1 cellular context compared by ENCODE assay signal in the genomic region with DNA sequence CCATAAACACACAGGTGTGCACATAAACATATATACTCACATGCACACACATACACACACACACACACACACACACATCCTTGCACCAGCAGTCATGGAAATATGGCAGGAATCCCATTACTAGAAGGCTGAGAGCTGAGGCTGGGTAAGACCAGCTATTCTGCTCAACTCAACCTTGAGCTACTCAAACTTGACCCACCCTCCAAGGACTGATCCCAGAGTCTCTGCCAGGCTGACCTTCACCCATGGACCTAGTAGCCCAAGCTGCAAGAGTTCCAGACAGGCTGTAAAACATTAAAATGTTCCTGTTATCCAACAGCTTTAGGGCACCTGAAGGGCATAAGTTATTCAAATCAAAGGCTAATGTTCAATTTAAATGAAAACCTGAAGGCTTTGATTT.
TF ChIP-seq lines count a peak whose summit lies in the region.

No MANE protein-coding gene starts in this region.

TF ChIP-seq in GM12878, 131 proteins besides CTCF, POLR2A, EP300 and RAD21 (continued from another document):
- TF ChIP-seq, protein P1, sequence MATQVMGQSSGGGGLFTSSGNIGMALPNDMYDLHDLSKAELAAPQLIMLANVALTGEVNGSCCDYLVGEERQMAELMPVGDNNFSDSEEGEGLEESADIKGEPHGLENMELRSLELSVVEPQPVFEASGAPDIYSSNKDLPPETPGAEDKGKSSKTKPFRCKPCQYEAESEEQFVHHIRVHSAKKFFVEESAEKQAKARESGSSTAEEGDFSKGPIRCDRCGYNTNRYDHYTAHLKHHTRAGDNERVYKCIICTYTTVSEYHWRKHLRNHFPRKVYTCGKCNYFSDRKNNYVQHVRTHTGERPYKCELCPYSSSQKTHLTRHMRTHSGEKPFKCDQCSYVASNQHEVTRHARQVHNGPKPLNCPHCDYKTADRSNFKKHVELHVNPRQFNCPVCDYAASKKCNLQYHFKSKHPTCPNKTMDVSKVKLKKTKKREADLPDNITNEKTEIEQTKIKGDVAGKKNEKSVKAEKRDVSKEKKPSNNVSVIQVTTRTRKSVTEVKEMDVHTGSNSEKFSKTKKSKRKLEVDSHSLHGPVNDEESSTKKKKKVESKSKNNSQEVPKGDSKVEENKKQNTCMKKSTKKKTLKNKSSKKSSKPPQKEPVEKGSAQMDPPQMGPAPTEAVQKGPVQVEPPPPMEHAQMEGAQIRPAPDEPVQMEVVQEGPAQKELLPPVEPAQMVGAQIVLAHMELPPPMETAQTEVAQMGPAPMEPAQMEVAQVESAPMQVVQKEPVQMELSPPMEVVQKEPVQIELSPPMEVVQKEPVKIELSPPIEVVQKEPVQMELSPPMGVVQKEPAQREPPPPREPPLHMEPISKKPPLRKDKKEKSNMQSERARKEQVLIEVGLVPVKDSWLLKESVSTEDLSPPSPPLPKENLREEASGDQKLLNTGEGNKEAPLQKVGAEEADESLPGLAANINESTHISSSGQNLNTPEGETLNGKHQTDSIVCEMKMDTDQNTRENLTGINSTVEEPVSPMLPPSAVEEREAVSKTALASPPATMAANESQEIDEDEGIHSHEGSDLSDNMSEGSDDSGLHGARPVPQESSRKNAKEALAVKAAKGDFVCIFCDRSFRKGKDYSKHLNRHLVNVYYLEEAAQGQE (IDR thresholded peaks at IDR 0.05; ENCODE audit: low read depth, low read length) = no peak
- TF ChIP-seq TCF7 (IDR thresholded peaks at IDR 0.05; ENCODE audit: borderline replicate concordance) = no peak
- no peak for TF ChIP-seq GABPA (IDR thresholded peaks at IDR 0.05; ENCODE audit: low read depth)
- TF ChIP-seq, protein P2, sequence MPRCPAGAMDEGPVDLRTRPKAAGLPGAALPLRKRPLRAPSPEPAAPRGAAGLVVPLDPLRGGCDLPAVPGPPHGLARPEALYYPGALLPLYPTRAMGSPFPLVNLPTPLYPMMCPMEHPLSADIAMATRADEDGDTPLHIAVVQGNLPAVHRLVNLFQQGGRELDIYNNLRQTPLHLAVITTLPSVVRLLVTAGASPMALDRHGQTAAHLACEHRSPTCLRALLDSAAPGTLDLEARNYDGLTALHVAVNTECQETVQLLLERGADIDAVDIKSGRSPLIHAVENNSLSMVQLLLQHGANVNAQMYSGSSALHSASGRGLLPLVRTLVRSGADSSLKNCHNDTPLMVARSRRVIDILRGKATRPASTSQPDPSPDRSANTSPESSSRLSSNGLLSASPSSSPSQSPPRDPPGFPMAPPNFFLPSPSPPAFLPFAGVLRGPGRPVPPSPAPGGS (IDR thresholded peaks at IDR 0.05; ENCODE audit: borderline replicate concordance, insufficient read depth, low read depth, low read length, poor library complexity, severe bottlenecking) = no peak
- TF ChIP-seq RCOR1 (conservative IDR thresholded peaks at IDR 0.05; ENCODE audit: low read depth, low read length) = no peak
- TF ChIP-seq, protein P3, sequence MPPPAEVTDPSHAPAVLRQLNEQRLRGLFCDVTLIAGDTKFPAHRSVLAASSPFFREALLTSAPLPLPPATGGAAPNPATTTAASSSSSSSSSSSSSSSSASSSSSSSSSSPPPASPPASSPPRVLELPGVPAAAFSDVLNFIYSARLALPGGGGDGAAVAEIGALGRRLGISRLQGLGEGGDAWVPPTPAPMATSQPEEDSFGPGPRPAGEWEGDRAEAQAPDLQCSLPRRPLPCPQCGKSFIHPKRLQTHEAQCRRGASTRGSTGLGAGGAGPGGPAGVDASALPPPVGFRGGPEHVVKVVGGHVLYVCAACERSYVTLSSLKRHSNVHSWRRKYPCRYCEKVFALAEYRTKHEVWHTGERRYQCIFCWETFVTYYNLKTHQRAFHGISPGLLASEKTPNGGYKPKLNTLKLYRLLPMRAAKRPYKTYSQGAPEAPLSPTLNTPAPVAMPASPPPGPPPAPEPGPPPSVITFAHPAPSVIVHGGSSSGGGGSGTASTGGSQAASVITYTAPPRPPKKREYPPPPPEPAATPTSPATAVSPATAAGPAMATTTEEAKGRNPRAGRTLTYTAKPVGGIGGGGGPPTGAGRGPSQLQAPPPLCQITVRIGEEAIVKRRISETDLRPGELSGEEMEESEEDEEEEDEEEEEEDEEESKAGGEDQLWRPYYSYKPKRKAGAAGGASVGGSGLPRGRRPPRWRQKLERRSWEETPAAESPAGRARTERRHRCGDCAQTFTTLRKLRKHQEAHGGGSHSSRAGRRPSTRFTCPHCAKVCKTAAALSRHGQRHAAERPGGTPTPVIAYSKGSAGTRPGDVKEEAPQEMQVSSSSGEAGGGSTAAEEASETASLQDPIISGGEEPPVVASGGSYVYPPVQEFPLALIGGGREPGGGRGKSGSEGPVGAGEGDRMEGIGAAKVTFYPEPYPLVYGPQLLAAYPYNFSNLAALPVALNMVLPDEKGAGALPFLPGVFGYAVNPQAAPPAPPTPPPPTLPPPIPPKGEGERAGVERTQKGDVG (CRISPR knock-in tag; IDR thresholded peaks at IDR 0.05) = no peak
